Comparison of ENCODE assay signal across 7 cellular contexts in genomic region chr20:48488635-48489034, GRCh38.
DNase-seq lines count a peak whose midpoint lies in the region; ATAC-seq, FAIRE-seq and TF ChIP-seq lines count a peak whose summit lies in the region.
"Not testable (repeated sequence)": the region's sequence is repeated elsewhere in the genome, so short reads cannot be mapped to it uniquely, and the experiment has no call there.

No MANE protein-coding gene starts in this region.

- not testable (repeated sequence) for BruUV-seq in Panc1 (replicated peaks; lab: Mats Ljungman, UMichigan); K562 (replicated peaks; lab: Mats Ljungman, UMichigan)

- H3K79me2 ChIP-seq in K562 (ENCODE audit: control insufficient read depth, insufficient read depth, low read length): not testable (repeated sequence)

- 0% methylated on average over 5 of the region's 5 CpGs for WGBS in K562 (ENCODE audit: insufficient coverage, low coverage, missing lambda C conversion rate)

- H3K27me3 Mint-ChIP-seq in memory B cell: peaks cover 21% of the 10 kb centered on the region

- ATAC-seq in GM19463 (IDR thresholded peaks at IDR 0.05; ENCODE audit: unreplicated experiment): peak; percentile 70
- peak; percentile 47 for ATAC-seq in HG02610 (IDR thresholded peaks at IDR 0.05; ENCODE audit: unreplicated experiment)
- ATAC-seq in Panc1: peak; percentile 35; the same call in 1 of the 2 replicates
- ATAC-seq in K562: peak; percentile 43; the same call in 1 of the 3 replicates
- ATAC-seq in memory B cell (ENCODE audit: low read depth): peak; percentile 50

- H3K36me3 Mint-ChIP-seq in memory B cell: not testable (repeated sequence)

- TF ChIP-seq RAD21 in K562 (CRISPR knock-in tag; conservative IDR thresholded peaks at IDR 0.05 in 1 of 2, IDR thresholded peaks at IDR 0.05 in 1 of 2): not testable (repeated sequence)

- not testable (repeated sequence) for H3K27ac ChIP-seq in Panc1 (ENCODE audit: low read length); K562 (ENCODE audit: extremely low read depth, low read depth, low read length)

- not testable (repeated sequence) for H3K9me3 Mint-ChIP-seq in memory B cell

- H3K9me1 ChIP-seq in K562 (ENCODE audit: control insufficient read depth, insufficient read depth, low read length): not testable (repeated sequence)

- H3K4me1 Mint-ChIP-seq in memory B cell: peaks cover 22% of the 10 kb centered on the region

- not testable (repeated sequence) for TF ChIP-seq POLR2A in K562 (conservative IDR thresholded peaks at IDR 0.05)

- not testable (repeated sequence) for H3K4me2 ChIP-seq in K562 (ENCODE audit: insufficient read depth, low read length)

- intact Hi-C loops in Panc1 (cut with micrococcal nuclease; ENCODE audit: unreplicated experiment); K562 (cut with micrococcal nuclease): not testable (repeated sequence)

- not testable (repeated sequence) for TF ChIP-seq EP300 in K562 (IDR thresholded peaks at IDR 0.05; ENCODE audit: low read length)

- POLR2A ChIA-PET in Panc1 (lab: Charles Lee); K562 (lab: Yijun Ruan, JAX): not testable (repeated sequence)

- not testable (repeated sequence) for H3K36me3 ChIP-seq in GM06990 (ENCODE audit: control insufficient read depth, insufficient read depth, low read length); Panc1 (ENCODE audit: control insufficient read depth, insufficient read depth, low read length); K562 (ENCODE audit: control insufficient read depth, insufficient read depth, low read length)

- DNase-seq in GM06990 (ENCODE audit: extremely low read depth, insufficient read length) (peak; percentile 46), HT-29 (ENCODE audit: low spot score) (peak; percentile 24), K562 (ENCODE audit: extremely low read depth in 1 of 4, low spot score in 3 of 4) (peak in 2 of 4 experiments; percentile 2 to 9)
- not testable (repeated sequence) for DNase-seq in Panc1 (ENCODE audit: low read depth, low spot score); memory B cell (ENCODE audit: low spot score in 2 of 2)

- TF ChIP-seq CTCF in GM06990 (IDR thresholded peaks at IDR 0.05; ENCODE audit: insufficient read depth, low read length, poor library complexity, severe bottlenecking); Panc1 (IDR thresholded peaks at IDR 0.05); K562 (IDR thresholded peaks at IDR 0.05 in 2 of 3, conservative IDR thresholded peaks at IDR 0.05 in 1 of 3; ENCODE audit: insufficient read depth in 2 of 3, low read depth in 1 of 3, low read length in 3 of 3): not testable (repeated sequence)

- in situ Hi-C loops in Panc1 (cut with HindIII; ENCODE audit: low pct_unique_long_range_greater_than_20kb, low sequenced_read_pairs); K562 (cut with MboI): not testable (repeated sequence)

- CTCF ChIA-PET in Panc1 (lab: Charles Lee); K562 (lab: Yijun Ruan, JAX; ENCODE audit: low intra/inter-chr PET ratio): not testable (repeated sequence)

- peak overlapping the region; percentile 75 for H3K27ac Mint-ChIP-seq in memory B cell

- H2AFZ ChIP-seq in K562 (ENCODE audit: low read depth, low read length): not testable (repeated sequence)

- not testable (repeated sequence) for H3K27me3 ChIP-seq in GM06990 (replicated peaks; ENCODE audit: control insufficient read depth, insufficient read depth, low read length); Panc1 (ENCODE audit: control insufficient read depth, insufficient read depth, low read length); K562 (ENCODE audit: control insufficient read depth in 2 of 2, insufficient read depth in 2 of 2, low read length in 2 of 2)

- not testable (repeated sequence) for H3K9ac ChIP-seq in K562 (ENCODE audit: insufficient read depth in 1 of 2, low read depth in 2 of 2, low read length in 2 of 2)

- not testable (repeated sequence) for H4K20me1 ChIP-seq in K562 (replicated peaks; ENCODE audit: control insufficient read depth, insufficient read depth, low read length)

- FAIRE-seq in K562 (lab: Jason Lieb, UNC): not testable (repeated sequence)

- not testable (repeated sequence) for H3K4me3 ChIP-seq in GM06990 (replicated peaks; ENCODE audit: low read depth, low read length); Panc1 (ENCODE audit: low read depth in 2 of 2, low read length in 2 of 2); K562

- peak overlapping the region; percentile 58 for H3K4me3 Mint-ChIP-seq in memory B cell

- not testable (repeated sequence) for H3K9me3 ChIP-seq in Panc1 (ENCODE audit: control insufficient read depth, insufficient read depth, low read depth, low read length); K562 (replicated peaks; ENCODE audit: control insufficient read depth, insufficient read depth, low read depth, low read length)

- H3K4me1 ChIP-seq in Panc1 (ENCODE audit: control insufficient read depth, insufficient read depth, low read length); K562 (replicated peaks in 1 of 2; ENCODE audit: control insufficient read depth in 2 of 2, insufficient read depth in 2 of 2, low read length in 2 of 2): not testable (repeated sequence)

TF ChIP-seq in K562, 482 proteins besides CTCF, POLR2A, EP300 and RAD21:
- 0 out of 2 replicates have a peak, but pooled peaks have one; percentile 25 for TF ChIP-seq FOSL1 (tag; conservative IDR thresholded peaks at IDR 0.05)
